Comparison of ENCODE assay signal across 9 cellular contexts in genomic region chr5:95718203-95718602, GRCh38. TPM values are rescaled to one million over a fixed set of nuclear protein-coding genes. Genes with fewer than 3 reads are reported as not detected.
DNase-seq lines count a peak whose midpoint lies in the region; ATAC-seq and TF ChIP-seq lines count a peak whose summit lies in the region.
"Had no signal": no experiment of that assay in that cellular context is flagged by ENCODE, and none has a peak within 500 bp of the region (broad histone marks: within the 10 kb centered on the region; RNA-seq: fewer than 3 reads in every experiment).

No MANE protein-coding gene starts in this region.

- no peaks in the 10 kb centered on the region for H3K27me3 ChIP-seq in heart right ventricle

- intact Hi-C loops in left colon (cut with DNase I, micrococcal nuclease), result no loop called here
- intact Hi-C loops in heart right ventricle (cut with DNase I), result loop anchor here in 1 of 10 donors (5.0 kb wide), 1 partner anchor 51 kb away; no protein-coding TSS in a partner anchor

- no peaks in the 10 kb centered on the region for H3K36me3 ChIP-seq in heart right ventricle

- DNase-seq in NAMALWA (ENCODE audit: low spot score) (peak; percentile 57), left colon (no peak), ecto neural progenitor cell (ENCODE audit: low spot score) (no peak), heart right ventricle (no peak), endothelial cell (ENCODE audit: low spot score) (no peak), H4 (ENCODE audit: low spot score) (no peak)

- H3K4me1 Mint-ChIP-seq in endothelial cell (ENCODE audit: unreplicated experiment), result peaks cover 3% of the 10 kb centered on the region

- H3K27me3 Mint-ChIP-seq in endothelial cell (ENCODE audit: unreplicated experiment), result peaks cover 2% of the 10 kb centered on the region

- H3K27ac ChIP-seq in heart right ventricle, result no peak overlapping the region

- H3K4me3 ChIP-seq in heart right ventricle, result no peak overlapping the region

- ATAC-seq in GM18867 (IDR thresholded peaks at IDR 0.05; ENCODE audit: unreplicated experiment), result peak; percentile 80
- peak; percentile 75 for ATAC-seq in HG02610 (IDR thresholded peaks at IDR 0.05; ENCODE audit: unreplicated experiment)
- peak; percentile 83 for ATAC-seq in left colon
- ATAC-seq in heart right ventricle, result no peak

- H3K27ac Mint-ChIP-seq in endothelial cell (ENCODE audit: unreplicated experiment), result no peak overlapping the region

- peaks cover 0 to 2% (median 0%) of the 10 kb centered on the region in 11 donors for H3K9me3 ChIP-seq in heart right ventricle

- no peaks in the 10 kb centered on the region for H3K36me3 Mint-ChIP-seq in endothelial cell (ENCODE audit: low read depth, unreplicated experiment)

- H3K9me3 Mint-ChIP-seq in endothelial cell (ENCODE audit: unreplicated experiment), result no peaks in the 10 kb centered on the region

- WGBS in heart right ventricle, 2 donors, result 66 to 82% methylated on average over 2 of the region's 2 CpGs

- no peak overlapping the region for H3K4me3 Mint-ChIP-seq in endothelial cell (ENCODE audit: unreplicated experiment)

- no peak for TF ChIP-seq CTCF in heart right ventricle (IDR thresholded peaks at IDR 0.05)
- TF ChIP-seq CTCF in endothelial cell (IDR thresholded peaks at IDR 0.05; ENCODE audit: unreplicated experiment), result no peak

- H3K4me1 ChIP-seq in heart right ventricle, result peaks cover 0 to 32% (median 21%) of the 10 kb centered on the region in 9 donors

RNA-seq across cellular contexts. Expression of gene RHOBTB3, which starts 12.9 kb away (rescaled TPM):
- total RNA-seq in left colon (10 to 100 TPM; 49.8 to 54.0 TPM), heart right ventricle (100 to 1,000 TPM in 2 of 10 donors, 10 to 100 TPM in 8; 73.1 to 124 (median 94.4) TPM), endothelial cell (ENCODE audit: unreplicated experiment) (22.8 TPM)
- polyA plus RNA-seq in heart right ventricle, result 10 to 100 TPM; 15.0 to 30.4 TPM
- total RNA-seq in H4 (2014; rRNA removed; shearing (Covaris generic)), result 105 and 134 TPM in 2 replicates

RNA-seq across cellular contexts. Expression of gene SPATA9, which starts 35.4 kb away (rescaled TPM):
- total RNA-seq in left colon (under 1 TPM; 0.31 to 0.49 TPM), heart right ventricle (not detected), endothelial cell (ENCODE audit: unreplicated experiment) (0.33 TPM)
- under 1 TPM; 0.13 to 0.59 TPM for polyA plus RNA-seq in heart right ventricle
- total RNA-seq in H4 (2014; rRNA removed; shearing (Covaris generic)), result 0.45 TPM in 1 of 2 replicates, not detected in the other
- total RNA-seq: mononuclear cell had no signal

Comparison
In these comparisons a context has a peak if more than half of its experiments do, and no peak if none do; other contexts are left out.
1. ATAC-seq: peak in GM18867 (single experiment), HG02610 (single experiment) and left colon (single experiment); none in heart right ventricle (0 of 8).